1 cellular context compared by ENCODE assay signal in the genomic region with DNA sequence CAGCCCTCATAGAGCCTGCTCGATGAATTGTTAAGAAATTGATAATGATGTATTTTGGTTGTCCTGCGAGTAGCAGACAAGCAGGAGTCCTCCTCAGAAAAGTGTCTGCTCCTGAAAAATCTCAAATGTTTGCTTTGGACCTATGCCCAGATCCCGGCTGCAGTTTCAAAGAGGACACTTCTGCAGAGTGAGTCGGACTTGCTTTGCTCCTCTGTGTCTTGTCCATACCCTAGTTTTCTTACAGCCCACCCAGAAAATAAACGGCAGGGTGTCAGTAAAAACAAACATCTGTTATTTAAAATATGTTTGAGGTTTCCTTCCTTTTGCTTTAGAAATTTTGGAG.
TF ChIP-seq lines count a peak whose summit lies in the region.

No MANE protein-coding gene starts in this region.

TF ChIP-seq in WTC11, 78 proteins besides CTCF, POLR2A, EP300 and RAD21 (continued from another document):
- TF ChIP-seq, protein P1, sequence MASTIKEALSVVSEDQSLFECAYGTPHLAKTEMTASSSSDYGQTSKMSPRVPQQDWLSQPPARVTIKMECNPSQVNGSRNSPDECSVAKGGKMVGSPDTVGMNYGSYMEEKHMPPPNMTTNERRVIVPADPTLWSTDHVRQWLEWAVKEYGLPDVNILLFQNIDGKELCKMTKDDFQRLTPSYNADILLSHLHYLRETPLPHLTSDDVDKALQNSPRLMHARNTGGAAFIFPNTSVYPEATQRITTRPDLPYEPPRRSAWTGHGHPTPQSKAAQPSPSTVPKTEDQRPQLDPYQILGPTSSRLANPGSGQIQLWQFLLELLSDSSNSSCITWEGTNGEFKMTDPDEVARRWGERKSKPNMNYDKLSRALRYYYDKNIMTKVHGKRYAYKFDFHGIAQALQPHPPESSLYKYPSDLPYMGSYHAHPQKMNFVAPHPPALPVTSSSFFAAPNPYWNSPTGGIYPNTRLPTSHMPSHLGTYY (CRISPR knock-in tag; IDR thresholded peaks at IDR 0.05) = no peak
